Comparison of ENCODE assay signal across 1 cellular context in genomic region chr14:76870146-76870545, GRCh38.
TF ChIP-seq lines count a peak whose summit lies in the region.

No MANE protein-coding gene starts in this region.

TF ChIP-seq in HepG2, 621 proteins besides CTCF, POLR2A, EP300 and RAD21:
- TF ChIP-seq STAG1 (CRISPR knock-in tag; IDR thresholded peaks at IDR 0.05) = peak; percentile 54
- no peak for TF ChIP-seq SKIL (CRISPR knock-in tag; IDR thresholded peaks at IDR 0.05; ENCODE audit: borderline replicate concordance)
- no peak for TF ChIP-seq ZNF292 (CRISPR knock-in tag; IDR thresholded peaks at IDR 0.05; ENCODE audit: borderline replicate concordance, low read depth)
